Comparison of ENCODE assay signal across 11 cellular contexts in the genomic region with DNA sequence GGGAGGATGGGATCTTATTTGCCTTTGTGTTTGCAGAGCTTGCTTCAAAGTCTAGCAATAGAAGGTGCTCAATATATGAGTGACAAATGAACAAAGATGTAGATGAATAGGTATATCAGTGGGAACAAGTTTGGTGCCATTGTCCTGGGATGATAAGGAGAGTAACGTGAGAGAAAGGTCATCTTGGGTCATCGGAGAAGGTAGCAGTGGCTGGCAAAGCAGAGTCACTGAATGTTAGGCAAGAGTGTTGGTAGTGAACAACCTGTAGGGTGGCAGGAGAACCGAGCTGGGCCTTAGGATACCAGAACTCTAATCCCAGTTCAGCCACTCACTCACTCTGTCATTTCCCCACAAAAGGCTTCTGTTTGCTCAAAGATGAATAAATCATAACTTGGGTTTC.
"Had no signal": no experiment of that assay in that cellular context is flagged by ENCODE, and none has a peak within 500 bp of the region (broad histone marks: within the 10 kb centered on the region; RNA-seq: fewer than 3 reads in every experiment).

No MANE protein-coding gene starts in this region.

- H3K9ac ChIP-seq: GM23248 had no signal

- H3K9me3 ChIP-seq: HAP-1 had no signal

- H3K9me3 Mint-ChIP-seq: HFFc6 had no signal

- H3K4me2 ChIP-seq: GM23338 had no signal

- H3K27ac ChIP-seq: GM23248 had no signal

- H3K36me3 ChIP-seq: HAP-1 had no signal

- DNase-seq: GM23248, GOT3, H7, H9, HCEC 1CT, HFFc6 had no signal

- H3K4me3 Mint-ChIP-seq: GM23338, H9, HFFc6 had no signal

- ATAC-seq: GM23338, HCT116 had no signal

- FAIRE-seq: H1, H54 had no signal

- H3K4me3 ChIP-seq: GM23248, GM23338, HAP-1 had no signal

- H2AFZ ChIP-seq: GM23248, GM23338 had no signal

- H3K27ac Mint-ChIP-seq: GM23338, H9, HFFc6 had no signal
